11 cellular contexts compared by ENCODE assay signal in genomic region chr11:111301004-111301839, GRCh38. TPM values are rescaled to one million over a fixed set of nuclear protein-coding genes. Genes with fewer than 3 reads are reported as not detected.
DNase-seq lines count a peak whose midpoint lies in the region; ATAC-seq and TF ChIP-seq lines count a peak whose summit lies in the region.
"Had no signal": no experiment of that assay in that cellular context is flagged by ENCODE, and none has a peak within 500 bp of the region (broad histone marks: within the 10 kb centered on the region; RNA-seq: fewer than 3 reads in every experiment).

No MANE protein-coding gene starts in this region.

- intact Hi-C loops in Caco-2 (cut with micrococcal nuclease; ENCODE audit: unreplicated experiment) = no loop called here
- intact Hi-C loops in right lobe of liver (cut with DNase I) = no loop called here
- intact Hi-C loops in CD4-positive, alpha-beta T cell (cut with DNase I, micrococcal nuclease) = loop anchor here in 1 of 2 experiments (5.0 kb wide), 1 partner anchor 1991 kb away; no protein-coding TSS in a partner anchor

- H3K36me3 ChIP-seq in Caco-2 (ENCODE audit: control insufficient read depth, insufficient read depth, low read length) (no peaks in the 10 kb centered on the region), right lobe of liver (no peaks in the 10 kb centered on the region), Peyer's patch (no peaks in the 10 kb centered on the region)

- peaks cover 41% of the 10 kb centered on the region for H3K4me1 Mint-ChIP-seq in Caco-2 (ENCODE audit: low read depth, unreplicated experiment)
- H3K4me1 Mint-ChIP-seq in CD4-positive, alpha-beta T cell (ENCODE audit: low read depth) = peaks cover 5% of the 10 kb centered on the region

- no peaks in the 10 kb centered on the region for H3K27me3 Mint-ChIP-seq in Caco-2 (ENCODE audit: insufficient read depth, unreplicated experiment)
- peaks cover 67% of the 10 kb centered on the region for H3K27me3 Mint-ChIP-seq in CD4-positive, alpha-beta T cell

- ATAC-seq in HG03342 (IDR thresholded peaks at IDR 0.05; ENCODE audit: unreplicated experiment) (peak; percentile 61), right lobe of liver (peak; percentile 4 to 49 (median 39))
- ATAC-seq in CD4-positive, alpha-beta T cell (ENCODE audit: poor library complexity) = no peak

- no peak for TF ChIP-seq CTCF in Caco-2 (IDR thresholded peaks at IDR 0.05; ENCODE audit: insufficient read depth in 1 of 2, low read depth in 1 of 2, low read length in 1 of 2, severe bottlenecking in 1 of 2, unreplicated experiment in 1 of 2)
- no peak for TF ChIP-seq CTCF in right lobe of liver (IDR thresholded peaks at IDR 0.05)
- no peak for TF ChIP-seq CTCF in CD4-positive, alpha-beta T cell (IDR thresholded peaks at IDR 0.05)
- TF ChIP-seq CTCF in Peyer's patch (IDR thresholded peaks at IDR 0.05) = no peak

- POLR2A ChIA-PET in Caco-2 (lab: Charles Lee) = no interaction called here
- POLR2A ChIA-PET in CD4-positive, alpha-beta T cell (lab: Charles Lee) = no interaction called here

- peaks cover 4% of the 10 kb centered on the region for H3K36me3 Mint-ChIP-seq in Caco-2 (ENCODE audit: insufficient read depth, unreplicated experiment)
- no peaks in the 10 kb centered on the region for H3K36me3 Mint-ChIP-seq in CD4-positive, alpha-beta T cell (ENCODE audit: low read depth)
- H3K36me3 Mint-ChIP-seq: activated naive CD8-positive, alpha-beta T cell had no signal

- no peak for DNase-seq in Caco-2
- DNase-seq in NCI-H524 (lab: John Stamatoyannopoulos, UW) = peak; percentile 82 to 93
- DNase-seq in right lobe of liver = peak; percentile 52 to 79 (median 62)
- DNase-seq in CD4-positive, alpha-beta T cell = no peak
- no peak for DNase-seq in D341Med (ENCODE audit: low spot score)
- no peak for DNase-seq in NCI-H510A (lab: John Stamatoyannopoulos, UW)
- no peak for DNase-seq in Peyer's patch
- DNase-seq: NCI-H146 had no signal

- H3K9me3 ChIP-seq in Caco-2 (no peaks in the 10 kb centered on the region), right lobe of liver (no peaks in the 10 kb centered on the region), Peyer's patch (no peaks in the 10 kb centered on the region)
- H3K9me3 ChIP-seq in CD4-positive, alpha-beta T cell (ENCODE audit: control insufficient read depth, low read length) = no peaks in the 10 kb centered on the region

- whole genome bisulfite sequencing in right lobe of liver (ENCODE audit: insufficient coverage, low coverage, low lambda C conversion rate, missing lambda C conversion rate) = 46% methylated on average over 5 of the region's 5 CpGs

- H3K27ac ChIP-seq in right lobe of liver = peak overlapping the region in 1 of 3 donors; percentile 55
- H3K27ac ChIP-seq in CD4-positive, alpha-beta T cell (ENCODE audit: low read depth, low read length) = no peak overlapping the region
- no peak overlapping the region for H3K27ac ChIP-seq in Peyer's patch

- CTCF ChIA-PET in Caco-2 (lab: Charles Lee) = interaction anchor here (0.8 to 2.3 kb wide), 2 partner anchors 36 to 122 kb away, joined by 3 to 18 read pairs; no protein-coding TSS in a partner anchor
- CTCF ChIA-PET in CD4-positive, alpha-beta T cell (lab: Charles Lee) = no interaction called here

- no peak for TF ChIP-seq POLR2A in right lobe of liver (IDR thresholded peaks at IDR 0.05)
- no peak for TF ChIP-seq POLR2A in Peyer's patch (IDR thresholded peaks at IDR 0.05)

- no peak overlapping the region for H3K27ac Mint-ChIP-seq in Caco-2 (ENCODE audit: unreplicated experiment)
- no peak overlapping the region for H3K27ac Mint-ChIP-seq in CD4-positive, alpha-beta T cell
- H3K27ac Mint-ChIP-seq: activated naive CD8-positive, alpha-beta T cell had no signal

- BruUV-seq in Caco-2 (replicated peaks; lab: Mats Ljungman, UMichigan) = no TSS peak

- H3K9me3 Mint-ChIP-seq in Caco-2 (ENCODE audit: unreplicated experiment) = no peaks in the 10 kb centered on the region
- H3K9me3 Mint-ChIP-seq in CD4-positive, alpha-beta T cell = no peaks in the 10 kb centered on the region

- H3K4me3 Mint-ChIP-seq in Caco-2 (ENCODE audit: unreplicated experiment) = peak overlapping the region; percentile 82
- no peak overlapping the region for H3K4me3 Mint-ChIP-seq in CD4-positive, alpha-beta T cell

- peaks cover 50% of the 10 kb centered on the region for H3K4me1 ChIP-seq in Caco-2
- H3K4me1 ChIP-seq in right lobe of liver = peaks cover 0 to 44% (median 21%) of the 10 kb centered on the region in 4 donors
- peaks cover 0 to 20% (median 6%) of the 10 kb centered on the region in 4 donors for H3K4me1 ChIP-seq in Peyer's patch

- H3K4me3 ChIP-seq in Caco-2 (ENCODE audit: low read depth, low read length) (no peak overlapping the region), right lobe of liver (no peak overlapping the region), Peyer's patch (no peak overlapping the region)

- H3K27me3 ChIP-seq in Caco-2 (replicated peaks; ENCODE audit: control insufficient read depth, insufficient read depth, low read length) (no peaks in the 10 kb centered on the region), right lobe of liver (no peaks in the 10 kb centered on the region), Peyer's patch (no peaks in the 10 kb centered on the region)
- H3K27me3 ChIP-seq in CD4-positive, alpha-beta T cell (ENCODE audit: control insufficient read depth, insufficient read depth, low read length) = peaks cover 32% of the 10 kb centered on the region

RNA-seq across cellular contexts. Expression of gene POU2AF3, which starts 2.9 kb away (rescaled TPM):
- total RNA-seq in Caco-2 (2022) = 7.0 and 8.6 TPM in 2 replicates
- under 1 TPM; 0.39 to 0.86 (median 0.52) TPM for total RNA-seq in right lobe of liver
- not detected for total RNA-seq in CD4-positive, alpha-beta T cell
- 10 to 100 TPM in 3 of 4 donors, 1 to 10 TPM in 1; 2.5 to 14.9 (median 11.4) TPM for total RNA-seq in Peyer's patch
- total RNA-seq: activated CD8-positive, alpha-beta memory T cell treated with anti-CD3 and anti-CD28 coated beads for 36 hours had no signal

RNA-seq across cellular contexts. Expression of gene POU2AF2, which starts 55.7 kb away (rescaled TPM):
- not detected in 2 replicates for total RNA-seq in Caco-2 (2022)
- not detected for total RNA-seq in right lobe of liver
- total RNA-seq in CD4-positive, alpha-beta T cell = not detected
- total RNA-seq in Peyer's patch = 1 to 10 TPM in 2 of 4 donors, not detected in 2; 1.2 to 4.4 TPM
- total RNA-seq: activated CD8-positive, alpha-beta memory T cell treated with anti-CD3 and anti-CD28 coated beads for 36 hours had no signal

Comparison
In these comparisons a context has a peak if more than half of its experiments do, and no peak if none do; other contexts are left out.
1. DNase-seq: peak in NCI-H524 (2 of 2) and right lobe of liver (3 of 3); none in Caco-2 (0 of 2), CD4-positive, alpha-beta T cell (0 of 10), D341Med (single experiment), NCI-H510A (single experiment) and Peyer's patch (0 of 3).